Comparison of ENCODE assay signal across 1 cellular context in the genomic region with DNA sequence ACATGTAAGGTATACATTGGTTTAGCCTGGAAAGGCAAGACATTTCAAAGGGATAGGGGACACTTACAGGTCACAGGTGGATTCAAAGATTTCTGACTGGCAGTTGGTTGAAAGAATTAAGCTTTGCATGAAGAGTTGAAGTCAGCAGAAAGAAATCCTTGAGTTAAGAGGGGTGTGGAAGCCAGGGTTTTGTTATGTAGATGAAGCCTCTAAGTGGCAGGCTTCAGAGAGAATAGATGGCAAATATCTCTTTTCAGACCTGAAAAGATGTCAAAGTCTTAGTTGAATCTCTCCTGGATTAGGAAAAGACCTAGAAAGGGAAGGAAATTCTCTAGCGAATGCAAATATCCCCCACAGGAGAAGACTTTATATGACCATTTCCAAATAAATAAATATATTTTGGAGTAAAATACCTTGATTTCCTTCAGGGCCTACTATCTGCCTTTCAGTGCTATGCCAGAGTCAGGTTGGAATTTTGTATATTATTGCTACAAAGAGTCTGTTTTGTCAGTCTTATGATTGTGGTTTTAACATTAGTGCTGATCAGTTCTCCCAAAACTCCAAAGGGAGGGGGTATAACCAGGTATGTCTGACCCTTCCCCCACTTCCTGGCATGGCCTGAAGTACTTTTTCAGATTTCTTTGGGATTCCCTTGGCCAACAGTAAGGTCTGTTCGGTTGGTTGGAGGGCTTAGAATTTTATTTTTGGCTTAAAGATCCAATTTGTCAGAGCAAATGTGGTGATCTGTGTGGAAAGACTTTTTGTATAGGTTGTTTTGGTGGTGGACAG.
TF ChIP-seq lines count a peak whose summit lies in the region.

No MANE protein-coding gene starts in this region.

TF ChIP-seq in WTC11, 78 proteins besides CTCF, POLR2A, EP300 and RAD21 (continued from another document):
- TF ChIP-seq, protein P1, sequence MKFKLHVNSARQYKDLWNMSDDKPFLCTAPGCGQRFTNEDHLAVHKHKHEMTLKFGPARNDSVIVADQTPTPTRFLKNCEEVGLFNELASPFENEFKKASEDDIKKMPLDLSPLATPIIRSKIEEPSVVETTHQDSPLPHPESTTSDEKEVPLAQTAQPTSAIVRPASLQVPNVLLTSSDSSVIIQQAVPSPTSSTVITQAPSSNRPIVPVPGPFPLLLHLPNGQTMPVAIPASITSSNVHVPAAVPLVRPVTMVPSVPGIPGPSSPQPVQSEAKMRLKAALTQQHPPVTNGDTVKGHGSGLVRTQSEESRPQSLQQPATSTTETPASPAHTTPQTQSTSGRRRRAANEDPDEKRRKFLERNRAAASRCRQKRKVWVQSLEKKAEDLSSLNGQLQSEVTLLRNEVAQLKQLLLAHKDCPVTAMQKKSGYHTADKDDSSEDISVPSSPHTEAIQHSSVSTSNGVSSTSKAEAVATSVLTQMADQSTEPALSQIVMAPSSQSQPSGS (CRISPR knock-in tag; IDR thresholded peaks at IDR 0.05; ENCODE audit: borderline replicate concordance, low read depth) = no peak
